Comparison of ENCODE assay signal across 29 cellular contexts in the genomic region with DNA sequence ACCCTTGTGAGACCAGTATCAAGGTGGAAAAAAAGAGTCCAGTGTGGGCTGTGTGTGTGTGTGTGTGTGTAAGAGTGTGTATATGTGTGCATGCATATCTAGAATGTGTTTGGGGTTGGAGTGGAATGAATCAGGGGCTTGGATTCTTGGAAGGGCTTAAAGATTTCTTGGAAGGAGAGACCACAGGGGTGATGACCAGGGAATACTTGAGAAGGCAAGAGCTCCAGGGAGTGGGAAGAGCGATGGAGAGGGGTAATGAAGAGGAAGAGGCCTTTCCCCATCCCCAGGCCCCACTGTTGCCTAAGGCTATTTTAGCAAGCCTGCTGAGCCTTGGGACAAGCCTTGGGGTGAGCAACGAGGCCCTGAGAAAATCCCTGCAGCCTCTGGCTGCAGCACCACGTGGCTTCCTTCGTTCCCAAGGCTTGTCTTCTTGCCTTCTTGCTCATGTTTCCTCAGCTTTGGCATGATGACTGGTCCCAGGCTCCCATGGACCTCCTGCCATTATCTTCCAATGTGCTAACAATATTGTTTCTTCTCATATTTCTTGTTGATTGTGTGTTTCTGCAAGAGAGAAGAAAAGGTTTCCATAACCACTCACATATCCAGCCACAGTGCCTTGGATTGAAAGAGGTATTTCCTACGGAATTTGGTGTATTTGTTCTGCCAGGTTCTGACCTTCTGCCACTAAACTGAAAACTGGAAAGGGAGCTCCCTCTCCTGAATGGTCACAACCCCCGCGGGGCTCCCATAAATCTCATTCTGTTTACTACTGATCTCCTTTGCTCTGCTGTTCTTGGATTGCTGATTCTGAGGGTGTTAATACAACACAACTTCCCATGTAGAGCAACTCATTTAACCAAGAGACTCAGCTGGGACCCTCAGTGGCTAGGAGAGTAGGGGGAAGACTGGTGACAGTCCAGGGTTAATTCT.
A peak's percentile ranks its signal among the peaks of the same experiment; 100 is the strongest.
DNase-seq lines count a peak whose midpoint lies in the region; FAIRE-seq and TF ChIP-seq lines count a peak whose summit lies in the region.
"Had no signal": no experiment of that assay in that cellular context is flagged by ENCODE, and none has a peak within 500 bp of the region (broad histone marks: within the 10 kb centered on the region; RNA-seq: fewer than 3 reads in every experiment).

No MANE protein-coding gene starts in this region.

- H3K27me3 ChIP-seq in astrocyte (ENCODE audit: insufficient read depth, low read length) (no peaks in the 10 kb centered on the region), tibial artery (no peaks in the 10 kb centered on the region)
- H3K27me3 ChIP-seq: SJCRH30 had no signal

- H3K4me3 Mint-ChIP-seq in Calu3 (ENCODE audit: low read depth, unreplicated experiment) (no peak overlapping the region), astrocyte (ENCODE audit: unreplicated experiment) (no peak overlapping the region), osteocyte (ENCODE audit: unreplicated experiment) (no peak overlapping the region), endothelial cell (ENCODE audit: unreplicated experiment) (no peak overlapping the region)
- H3K4me3 Mint-ChIP-seq: B cell; CD8-positive, alpha-beta T cell; GM23338; HFFc6; IgD-negative memory B cell had no signal

- H3K4me3 ChIP-seq in astrocyte (ENCODE audit: insufficient read depth, low read depth, low read length) (no peak overlapping the region), fibroblast of mammary gland (ENCODE audit: control insufficient read depth, low read depth, low read length) (no peak overlapping the region), tibial artery (no peak overlapping the region)
- H3K4me3 ChIP-seq: GM23338, HAP-1, PC-9, SJCRH30 had no signal

- FAIRE-seq in astrocyte (lab: Jason Lieb, UNC) = no peak
- FAIRE-seq: GM18507 had no signal

- H3K27me3 Mint-ChIP-seq in Calu3 (ENCODE audit: unreplicated experiment) (no peaks in the 10 kb centered on the region), astrocyte (ENCODE audit: low read depth, unreplicated experiment) (no peaks in the 10 kb centered on the region), osteocyte (ENCODE audit: unreplicated experiment) (no peaks in the 10 kb centered on the region), endothelial cell (ENCODE audit: unreplicated experiment) (no peaks in the 10 kb centered on the region)
- H3K27me3 Mint-ChIP-seq: B cell, IgD-negative memory B cell had no signal

- H3K27ac Mint-ChIP-seq in Calu3 (ENCODE audit: unreplicated experiment) (peak overlapping the region; percentile 9), astrocyte (ENCODE audit: unreplicated experiment) (no peak overlapping the region), osteocyte (ENCODE audit: unreplicated experiment) (no peak overlapping the region), endothelial cell (ENCODE audit: unreplicated experiment) (no peak overlapping the region)
- H3K27ac Mint-ChIP-seq: B cell; CD8-positive, alpha-beta T cell; GM23338; HFFc6 had no signal

- DNase-seq in Calu3 (no peak), astrocyte (ENCODE audit: low read depth) (peak; percentile 93), fibroblast of mammary gland (ENCODE audit: low read depth) (peak; percentile 12), osteocyte (ENCODE audit: extremely low spot score, unreplicated experiment) (peak; percentile 23), NCI-H1105 (lab: John Stamatoyannopoulos, UW) (no peak), tibial artery (no peak), endothelial cell (ENCODE audit: low spot score) (no peak), hepatic stellate cell (ENCODE audit: low spot score) (no peak)
- DNase-seq: Caco-2; CD8-positive, alpha-beta T cell; DMS 273 treated with DMSO at 0.1 percent for 48 hours; DMS79; HFFc6; MM.1S; NCI-H1417; NCI-H1694; NCI-H2029 treated with DMSO at 0.1 percent for 48 hours; NCI-H446 treated with DMSO at 0.1 percent for 48 hours; NCI-H526; SJCRH30 had no signal

- H3K4me2 ChIP-seq in astrocyte (ENCODE audit: low read length) = no peak overlapping the region
- H3K4me2 ChIP-seq: GM23338, KMS-11, PC-9 had no signal

- peaks cover 3% of the 10 kb centered on the region for H3K4me1 ChIP-seq in astrocyte (ENCODE audit: insufficient read depth, low read length)
- no peaks in the 10 kb centered on the region for H3K4me1 ChIP-seq in tibial artery
- H3K4me1 ChIP-seq: Caco-2, HAP-1, SJCRH30 had no signal

- BruUV-seq in Calu3 (replicated peaks; lab: Mats Ljungman, UMichigan) = no TSS peak

- H2AFZ ChIP-seq in astrocyte (ENCODE audit: low read depth, low read length) = no peak overlapping the region
- H2AFZ ChIP-seq: GM23338, PC-9 had no signal

- TF ChIP-seq CTCF in Calu3 (IDR thresholded peaks at IDR 0.05; ENCODE audit: unreplicated experiment) (no peak), astrocyte (IDR thresholded peaks at IDR 0.05; ENCODE audit: insufficient read depth, low read depth, low read length) (no peak), fibroblast of mammary gland (conservative IDR thresholded peaks at IDR 0.05; ENCODE audit: control insufficient read depth, insufficient read depth, low read depth, low read length) (no peak), osteocyte (IDR thresholded peaks at IDR 0.05) (no peak), tibial artery (IDR thresholded peaks at IDR 0.05) (no peak), endothelial cell (IDR thresholded peaks at IDR 0.05; ENCODE audit: unreplicated experiment) (no peak)

- H3K27ac ChIP-seq in astrocyte (ENCODE audit: low read depth, low read length) (no peak overlapping the region), tibial artery (no peak overlapping the region)
- H3K27ac ChIP-seq: 22Rv1, C4-2B, KMS-11, PC-9, SJCRH30 had no signal

- no peak overlapping the region for H3K9ac ChIP-seq in astrocyte (ENCODE audit: low read length)
- H3K9ac ChIP-seq: KMS-11 had no signal

- H3K4me1 Mint-ChIP-seq in Calu3 (ENCODE audit: low read depth, unreplicated experiment) = peaks cover 15% of the 10 kb centered on the region
- H3K4me1 Mint-ChIP-seq in astrocyte (ENCODE audit: low read depth, unreplicated experiment) = peaks cover 17% of the 10 kb centered on the region
- peaks cover 14% of the 10 kb centered on the region for H3K4me1 Mint-ChIP-seq in osteocyte (ENCODE audit: unreplicated experiment)
- peaks cover 5% of the 10 kb centered on the region for H3K4me1 Mint-ChIP-seq in endothelial cell (ENCODE audit: unreplicated experiment)
- H3K4me1 Mint-ChIP-seq: B cell, IgD-negative memory B cell had no signal

- H3K9me3 Mint-ChIP-seq in Calu3 (ENCODE audit: low read depth, unreplicated experiment) (peaks cover 4% of the 10 kb centered on the region), astrocyte (ENCODE audit: unreplicated experiment) (peaks cover 6% of the 10 kb centered on the region), osteocyte (ENCODE audit: unreplicated experiment) (peaks cover 11% of the 10 kb centered on the region), endothelial cell (ENCODE audit: unreplicated experiment) (no peaks in the 10 kb centered on the region)

- no peaks in the 10 kb centered on the region for H3K79me2 ChIP-seq in astrocyte (ENCODE audit: insufficient read depth, low read length)

- H4K20me1 ChIP-seq in astrocyte (ENCODE audit: insufficient read depth, low read length) = no peaks in the 10 kb centered on the region

- CTCF ChIA-PET in Calu3 (lab: Charles Lee) = interaction anchor here (0.7 kb wide), 1 partner anchor 671 kb away, joined by 3 read pairs; no protein-coding TSS in a partner anchor

- intact Hi-C loops in Calu3 (cut with micrococcal nuclease; ENCODE audit: unreplicated experiment) (loop anchor here (10.0 kb wide), 2 partner anchors 435 to 805 kb away; no protein-coding TSS in a partner anchor), tibial artery (cut with DNase I; ENCODE audit: low total_unique reads) (no loop called here)

- H3K36me3 Mint-ChIP-seq in Calu3 (ENCODE audit: insufficient read depth, unreplicated experiment) (no peaks in the 10 kb centered on the region), astrocyte (ENCODE audit: low read depth, unreplicated experiment) (peaks cover 2% of the 10 kb centered on the region), osteocyte (ENCODE audit: unreplicated experiment) (peaks cover 5% of the 10 kb centered on the region), endothelial cell (ENCODE audit: low read depth, unreplicated experiment) (no peaks in the 10 kb centered on the region)
- H3K36me3 Mint-ChIP-seq: CD8-positive, alpha-beta T cell; IgD-negative memory B cell had no signal

- H3K36me3 ChIP-seq in astrocyte (ENCODE audit: insufficient read depth, low read length) (no peaks in the 10 kb centered on the region), tibial artery (no peaks in the 10 kb centered on the region)
- H3K36me3 ChIP-seq: HAP-1, SJCRH30 had no signal

- H3K9me3 ChIP-seq in astrocyte (ENCODE audit: insufficient read depth, low read depth, low read length) = peaks cover 7% of the 10 kb centered on the region
- H3K9me3 ChIP-seq in tibial artery = peaks cover 0 to 5% (median 5%) of the 10 kb centered on the region in 3 donors
- H3K9me3 ChIP-seq: Caco-2, HAP-1 had no signal

Comparison
In these comparisons a context has a peak if more than half of its experiments do, and no peak if none do; other contexts are left out.
1. DNase-seq: peak in astrocyte (single experiment), fibroblast of mammary gland (single experiment) and osteocyte (single experiment); none in Calu3 (single experiment), NCI-H1105 (single experiment), tibial artery (0 of 2), endothelial cell (single experiment) and hepatic stellate cell (single experiment).